Comparison of ENCODE assay signal across 27 cellular contexts in the genomic region with DNA sequence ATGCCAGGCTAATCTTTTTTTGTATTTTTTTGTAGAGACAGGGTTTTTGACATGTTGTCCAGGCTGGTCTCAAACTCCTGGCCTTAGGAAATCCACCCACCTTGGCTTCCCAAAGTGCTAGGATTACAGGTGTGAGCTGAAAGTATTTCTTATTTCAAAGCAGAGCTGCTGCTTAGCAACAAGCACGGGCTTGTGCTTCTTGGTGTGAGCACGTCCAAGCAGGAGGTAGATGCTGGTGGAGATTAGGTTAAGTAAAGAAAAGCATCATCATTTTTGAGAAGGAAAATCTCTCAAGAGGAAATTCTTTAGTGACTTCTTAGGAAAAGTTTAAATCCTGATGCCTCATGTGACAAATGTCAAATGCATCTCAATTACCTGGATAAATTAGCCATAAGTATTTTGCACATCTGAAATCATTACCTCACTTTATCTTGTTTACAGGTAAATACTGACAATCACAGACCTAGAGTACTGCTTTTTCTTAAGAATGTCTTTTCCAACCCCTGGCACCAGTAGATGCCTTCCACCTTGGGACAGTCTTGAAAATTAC.
DNase-seq lines count a peak whose midpoint lies in the region; ATAC-seq, FAIRE-seq and TF ChIP-seq lines count a peak whose summit lies in the region.
"Had no signal": no experiment of that assay in that cellular context is flagged by ENCODE, and none has a peak within 500 bp of the region (broad histone marks: within the 10 kb centered on the region; RNA-seq: fewer than 3 reads in every experiment).

No MANE protein-coding gene starts in this region.

- H3K4me1 ChIP-seq in osteoblast (ENCODE audit: insufficient read depth, low read length): no peaks in the 10 kb centered on the region
- H3K4me1 ChIP-seq: A549, BE2C had no signal

- no peaks in the 10 kb centered on the region for H4K20me1 ChIP-seq in osteoblast (ENCODE audit: insufficient read depth, low read length)
- H4K20me1 ChIP-seq: BLaER1 treated with 17β-estradiol and CSF1 and Interleukin-3, amounts not matched to agents 10 nM and 100 nM had no signal

- H3K4me3 ChIP-seq in bronchial epithelial cell (ENCODE audit: low read depth, low read length): no peak overlapping the region
- H3K4me3 ChIP-seq in osteoblast (ENCODE audit: insufficient read depth, low read length): no peak overlapping the region
- H3K4me3 ChIP-seq: A549; BLaER1 treated with 17β-estradiol and CSF1 and Interleukin-3, amounts not matched to agents 10 nM and 100 nM; GM12878; GM23248 had no signal

- H3K27ac ChIP-seq in osteoblast (ENCODE audit: low read depth, low read length): no peak overlapping the region
- H3K27ac ChIP-seq: A549; BLaER1 treated with 17β-estradiol and CSF1 and Interleukin-3, amounts not matched to agents 10 nM and 100 nM; GM23248 had no signal

- H3K36me3 ChIP-seq in bronchial epithelial cell (ENCODE audit: control insufficient read depth, insufficient read depth, low read length) (no peaks in the 10 kb centered on the region), osteoblast (ENCODE audit: insufficient read depth, low read length) (no peaks in the 10 kb centered on the region)
- H3K36me3 ChIP-seq: BE2C; BLaER1 treated with 17β-estradiol and CSF1 and Interleukin-3, amounts not matched to agents 10 nM and 100 nM had no signal

- ATAC-seq in HG02798 (IDR thresholded peaks at IDR 0.05; ENCODE audit: poor library complexity, unreplicated experiment): no peak
- no peak for ATAC-seq in HG02970 (IDR thresholded peaks at IDR 0.05; ENCODE audit: low FRiP score, unreplicated experiment)
- ATAC-seq: A549, GM12878 had no signal

- no peak for FAIRE-seq in bronchial epithelial cell (lab: Jason Lieb, UNC)
- FAIRE-seq: A549, D721Med, GM12878, GM19239, H1 had no signal

- DNase-seq in NCI-H748 (lab: John Stamatoyannopoulos, UW; ENCODE audit: unreplicated experiment) (peak; percentile 2), NCI-H748 treated with DMSO at 0.1 percent for 48 hours (lab: John Stamatoyannopoulos, UW) (no peak), bronchial epithelial cell (ENCODE audit: low read depth) (peak; percentile 62), left kidney (ENCODE audit: low read depth, low spot score) (peak; percentile 26), osteoblast (ENCODE audit: insufficient read length, low spot score, missing footprints) (peak; percentile 55), SIG-M5 treated with dmso at 0.1 percent for 504 hours (lab: John Stamatoyannopoulos, UW; ENCODE audit: unreplicated experiment) (no peak)
- DNase-seq: 8988T; ACHN; AML-193; BE2C; CD4-positive, alpha-beta T cell; CD8-positive, alpha-beta memory T cell; DMS 273 treated with DMSO at 0.1 percent for 48 hours; DMS79; EL; GDM1; GM23248; H7; HCEC 1CT had no signal

- no peak overlapping the region for H2AFZ ChIP-seq in osteoblast (ENCODE audit: low read length)
- H2AFZ ChIP-seq: GM23248 had no signal

- no peak for TF ChIP-seq CTCF in bronchial epithelial cell (IDR thresholded peaks at IDR 0.05; ENCODE audit: insufficient read depth, low read length, severe bottlenecking)
- TF ChIP-seq CTCF in osteoblast (IDR thresholded peaks at IDR 0.05; ENCODE audit: extremely low read depth, low read depth, low read length): no peak

- H3K79me2 ChIP-seq in osteoblast (ENCODE audit: insufficient read depth, low read length): no peaks in the 10 kb centered on the region

- H3K4me2 ChIP-seq in osteoblast (ENCODE audit: insufficient read depth, low read length): no peak overlapping the region
- H3K4me2 ChIP-seq: A549 had no signal

- H3K9me3 ChIP-seq in osteoblast (ENCODE audit: low read depth, low read length): no peaks in the 10 kb centered on the region
- H3K9me3 ChIP-seq: A549; BE2C; BLaER1 treated with 17β-estradiol and CSF1 and Interleukin-3, amounts not matched to agents 10 nM and 100 nM had no signal

- H3K27me3 ChIP-seq in bronchial epithelial cell (ENCODE audit: control insufficient read depth, insufficient read depth, low read length) (no peaks in the 10 kb centered on the region), osteoblast (ENCODE audit: insufficient read depth, low read length) (no peaks in the 10 kb centered on the region)
- H3K27me3 ChIP-seq: BE2C; BLaER1 treated with 17β-estradiol and CSF1 and Interleukin-3, amounts not matched to agents 10 nM and 100 nM had no signal

Comparison
In these comparisons a context has a peak if more than half of its experiments do, and no peak if none do; other contexts are left out.
1. DNase-seq: peak in NCI-H748 (single experiment), bronchial epithelial cell (single experiment), left kidney (single experiment) and osteoblast (single experiment); none in NCI-H748 treated with DMSO at 0.1 percent for 48 hours (single experiment) and SIG-M5 treated with dmso at 0.1 percent for 504 hours (single experiment).